15 cellular contexts compared by ENCODE assay signal in genomic region chr1:97632075-97632474, GRCh38.
DNase-seq lines count a peak whose midpoint lies in the region; ATAC-seq, FAIRE-seq and TF ChIP-seq lines count a peak whose summit lies in the region.
"Had no signal": no experiment of that assay in that cellular context is flagged by ENCODE, and none has a peak within 500 bp of the region (broad histone marks: within the 10 kb centered on the region; RNA-seq: fewer than 3 reads in every experiment).

No MANE protein-coding gene starts in this region.

- H3K4me2 ChIP-seq in endothelial cell of umbilical vein (ENCODE audit: insufficient read depth, low read length), result peak overlapping the region; percentile 18
- H3K4me2 ChIP-seq: GM23338 had no signal

- H2AFZ ChIP-seq in endothelial cell of umbilical vein (ENCODE audit: low read depth, low read length), result no peak overlapping the region
- H2AFZ ChIP-seq: GM23338 had no signal

- no peaks in the 10 kb centered on the region for H3K79me2 ChIP-seq in endothelial cell of umbilical vein (ENCODE audit: control insufficient read depth, insufficient read depth, low read length)

- 54 to 66% (median 63%) methylated on average over 4 of the region's 4 CpGs for WGBS in small intestine, 3 donors

- intact Hi-C loops in endothelial cell of umbilical vein (cut with micrococcal nuclease), result no loop called here

- no peaks in the 10 kb centered on the region for H3K9me3 ChIP-seq in endothelial cell of umbilical vein (replicated peaks; ENCODE audit: control insufficient read depth, insufficient read depth, low read length)
- H3K9me3 ChIP-seq in small intestine (ENCODE audit: control insufficient read depth, low read depth), result no peaks in the 10 kb centered on the region
- H3K9me3 ChIP-seq: esophagus squamous epithelium, transverse colon had no signal

- H4K20me1 ChIP-seq in endothelial cell of umbilical vein (replicated peaks; ENCODE audit: control insufficient read depth, extremely low read depth, insufficient read depth, low read length), result no peaks in the 10 kb centered on the region

- H3K4me3 ChIP-seq in endothelial cell of umbilical vein (replicated peaks in 1 of 3; ENCODE audit: insufficient read depth in 1 of 3, low read depth in 1 of 3, low read length in 3 of 3), result no peak overlapping the region
- no peak overlapping the region for H3K4me3 ChIP-seq in small intestine (ENCODE audit: low read depth in 1 of 2, low read length in 2 of 2)
- H3K4me3 ChIP-seq: esophagus squamous epithelium, GM23338, transverse colon had no signal

- no TSS peak for BruUV-seq in endothelial cell of umbilical vein (replicated peaks; lab: Mats Ljungman, UMichigan)

- POLR2A ChIA-PET in endothelial cell of umbilical vein (lab: Charles Lee), result no interaction called here

- no peak for TF ChIP-seq CTCF in endothelial cell of umbilical vein (IDR thresholded peaks at IDR 0.05; ENCODE audit: extremely low read depth in 1 of 2, insufficient read depth in 1 of 2, low read depth in 1 of 2, low read length in 2 of 2)

- no peak overlapping the region for H3K9ac ChIP-seq in endothelial cell of umbilical vein (replicated peaks; ENCODE audit: extremely low read depth, insufficient read depth, low read length)

- dilution Hi-C loops in endothelial cell of umbilical vein (cut with MboI; ENCODE audit: extremely low pct_ligation_motif_present, low sequenced_read_pairs), result no loop called here

- H3K4me1 ChIP-seq in endothelial cell of umbilical vein (ENCODE audit: control insufficient read depth, extremely low read depth, insufficient read depth, low read length), result peaks cover 22% of the 10 kb centered on the region
- H3K4me1 ChIP-seq in small intestine (ENCODE audit: control insufficient read depth in 2 of 2, insufficient read depth in 1 of 2, low read depth in 1 of 2, low read length in 1 of 2), result no peaks in the 10 kb centered on the region
- H3K4me1 ChIP-seq: transverse colon had no signal

- H3K27ac ChIP-seq in endothelial cell of umbilical vein (ENCODE audit: insufficient read depth, low read depth, low read length), result no peak overlapping the region
- no peak overlapping the region for H3K27ac ChIP-seq in small intestine (ENCODE audit: low read depth in 1 of 2, low read length in 1 of 2)
- H3K27ac ChIP-seq: 22Rv1, esophagus squamous epithelium, transverse colon had no signal

- H3K27me3 ChIP-seq in endothelial cell of umbilical vein (ENCODE audit: control insufficient read depth in 2 of 2, insufficient read depth in 2 of 2, low read length in 2 of 2) (no peaks in the 10 kb centered on the region), small intestine (ENCODE audit: control insufficient read depth in 2 of 2, insufficient read depth in 2 of 2, low read length in 2 of 2) (no peaks in the 10 kb centered on the region)
- H3K27me3 ChIP-seq: esophagus squamous epithelium, transverse colon had no signal

- H3K36me3 ChIP-seq in endothelial cell of umbilical vein (ENCODE audit: control insufficient read depth in 2 of 2, extremely low read depth in 1 of 2, insufficient read depth in 2 of 2, low read length in 2 of 2) (no peaks in the 10 kb centered on the region), small intestine (ENCODE audit: control insufficient read depth in 2 of 2, insufficient read depth in 2 of 2, low read length in 2 of 2) (no peaks in the 10 kb centered on the region)
- H3K36me3 ChIP-seq: esophagus squamous epithelium, transverse colon had no signal

- DNase-seq in NCI-H1694 (lab: John Stamatoyannopoulos, UW), result peak; percentile 2
- no peak for DNase-seq in NCI-H1694 treated with DMSO at 0.1 percent for 48 hours (lab: John Stamatoyannopoulos, UW)
- DNase-seq in NCI-H748 (lab: John Stamatoyannopoulos, UW; ENCODE audit: unreplicated experiment), result peak; percentile 60
- DNase-seq in endothelial cell of umbilical vein (ENCODE audit: low read depth, low spot score), result peak; percentile 92
- DNase-seq in small intestine, result peak; percentile 11
- no peak for DNase-seq in mesenteric fat pad (ENCODE audit: low spot score)
- no peak for DNase-seq in NCI-H526 treated with DMSO at 0.1 percent for 48 hours (lab: John Stamatoyannopoulos, UW)
- DNase-seq: esophagus squamous epithelium, GDM1, T-helper 9 cell, transverse colon had no signal

- no peak for TF ChIP-seq POLR2A in endothelial cell of umbilical vein (IDR thresholded peaks at IDR 0.05; ENCODE audit: low read depth, low read length)

- CTCF ChIA-PET in endothelial cell of umbilical vein (lab: Charles Lee), result interaction anchor here (0.6 to 1.2 kb wide), 5 partner anchors 19 to 837 kb away, joined by 3 read pairs; no protein-coding TSS in a partner anchor

- no peak for ATAC-seq in HG02678 (IDR thresholded peaks at IDR 0.05; ENCODE audit: unreplicated experiment)
- ATAC-seq: GM23338, left lobe of liver had no signal

- no peaks in the 10 kb centered on the region for H3K9me1 ChIP-seq in endothelial cell of umbilical vein (replicated peaks; ENCODE audit: control insufficient read depth, extremely low read depth, insufficient read depth, low read length)

- FAIRE-seq in endothelial cell of umbilical vein (lab: Jason Lieb, UNC) (peak; percentile 75), small intestine (lab: Jason Lieb, UNC) (no peak)

TF ChIP-seq in endothelial cell of umbilical vein, 7 proteins besides CTCF, POLR2A, EP300 and RAD21:
- TF ChIP-seq MAX (IDR thresholded peaks at IDR 0.05; ENCODE audit: insufficient read depth, insufficient read length), result no peak
- no peak for TF ChIP-seq POLR2AphosphoS5 (IDR thresholded peaks at IDR 0.05; ENCODE audit: insufficient read depth, low read depth, low read length)
- no peak for TF ChIP-seq FOS (IDR thresholded peaks at IDR 0.05; ENCODE audit: borderline replicate concordance, insufficient read depth, low read length)
- TF ChIP-seq GATA2 (IDR thresholded peaks at IDR 0.05; ENCODE audit: insufficient read depth, insufficient read length, low read depth, low read length), result peak; percentile 47
- TF ChIP-seq JUN (IDR thresholded peaks at IDR 0.05; ENCODE audit: borderline replicate concordance, insufficient read depth, insufficient read length, low read depth), result no peak
TF ChIP-seq in endothelial cell of umbilical vein: peak in this region for 1.

Comparison
In these comparisons a context has a peak if more than half of its experiments do, and no peak if none do; other contexts are left out.
1. DNase-seq: peak in NCI-H1694 (single experiment), NCI-H748 (single experiment), endothelial cell of umbilical vein (single experiment) and small intestine (single experiment); none in NCI-H1694 treated with DMSO at 0.1 percent for 48 hours (single experiment), mesenteric fat pad (single experiment) and NCI-H526 treated with DMSO at 0.1 percent for 48 hours (single experiment).